Comparison of ENCODE assay signal across 15 cellular contexts in genomic region chr15:59396211-59396610, GRCh38. TPM values are rescaled to one million over a fixed set of nuclear protein-coding genes. Genes with fewer than 3 reads are reported as not detected.
DNase-seq lines count a peak whose midpoint lies in the region; ATAC-seq, FAIRE-seq and TF ChIP-seq lines count a peak whose summit lies in the region.
"Had no signal": no experiment of that assay in that cellular context is flagged by ENCODE, and none has a peak within 500 bp of the region (broad histone marks: within the 10 kb centered on the region; RNA-seq: fewer than 3 reads in every experiment).

No MANE protein-coding gene starts in this region.

- H3K9me3 ChIP-seq in Caco-2 (no peaks in the 10 kb centered on the region), SU-DHL-6 (ENCODE audit: insufficient read depth, low read length) (no peaks in the 10 kb centered on the region)

- H3K9me3 Mint-ChIP-seq in Caco-2 (ENCODE audit: unreplicated experiment), result no peaks in the 10 kb centered on the region
- no peaks in the 10 kb centered on the region for H3K9me3 Mint-ChIP-seq in nephron progenitor cell
- H3K9me3 Mint-ChIP-seq: CD4-positive, alpha-beta T cell; GM23338 had no signal

- no TSS peak for BruUV-seq in Caco-2 (replicated peaks; lab: Mats Ljungman, UMichigan)

- no peak for TF ChIP-seq CTCF in Caco-2 (IDR thresholded peaks at IDR 0.05; ENCODE audit: insufficient read depth in 1 of 2, low read depth in 1 of 2, low read length in 1 of 2, severe bottlenecking in 1 of 2, unreplicated experiment in 1 of 2)
- no peak for TF ChIP-seq CTCF in SU-DHL-6 (IDR thresholded peaks at IDR 0.05; ENCODE audit: insufficient read depth, low read length, poor library complexity, severe bottlenecking)
- TF ChIP-seq CTCF in nephron progenitor cell (IDR thresholded peaks at IDR 0.05), result no peak

- H3K4me2 ChIP-seq in SU-DHL-6 (ENCODE audit: low read depth, low read length, poor library complexity, severe bottlenecking), result peak overlapping the region; percentile 71
- H3K4me2 ChIP-seq: GM23338 had no signal

- H3K36me3 ChIP-seq in Caco-2 (ENCODE audit: control insufficient read depth, insufficient read depth, low read length), result no peaks in the 10 kb centered on the region
- 0 out of 2 replicates have a peak, but pooled peaks cover 4% of the 10 kb centered on the region for H3K36me3 ChIP-seq in SU-DHL-6 (ENCODE audit: low read length)

- ATAC-seq in HG03432 (IDR thresholded peaks at IDR 0.05; ENCODE audit: unreplicated experiment), result no peak
- ATAC-seq: GM23338, HepG2 had no signal

- no peaks in the 10 kb centered on the region for H3K9me2 ChIP-seq in SU-DHL-6 (replicated peaks; ENCODE audit: insufficient read depth, low read length)

- POLR2A ChIA-PET in Caco-2 (lab: Charles Lee), result no interaction called here

- H3K4me3 ChIP-seq in Caco-2 (ENCODE audit: low read depth, low read length) (no peak overlapping the region), SU-DHL-6 (ENCODE audit: insufficient read depth, low read length, poor library complexity, severe bottlenecking) (peak overlapping the region; percentile 4)
- H3K4me3 ChIP-seq: GM23338 had no signal

- H3F3A ChIP-seq in SU-DHL-6 (ENCODE audit: insufficient read depth), result peaks cover 74% of the 10 kb centered on the region

- H3K27me3 ChIP-seq in Caco-2 (replicated peaks; ENCODE audit: control insufficient read depth, insufficient read depth, low read length), result no peaks in the 10 kb centered on the region
- no peaks in the 10 kb centered on the region for H3K27me3 ChIP-seq in SU-DHL-6 (ENCODE audit: low read length)

- H3K36me3 Mint-ChIP-seq in Caco-2 (ENCODE audit: insufficient read depth, unreplicated experiment), result no peaks in the 10 kb centered on the region
- no peaks in the 10 kb centered on the region for H3K36me3 Mint-ChIP-seq in nephron progenitor cell (ENCODE audit: low read depth)

- CTCF ChIA-PET in Caco-2 (lab: Charles Lee), result interaction anchor here (0.6 kb wide), 1 partner anchor 17 kb away, joined by 4 read pairs; no protein-coding TSS in a partner anchor

- peaks cover 33% of the 10 kb centered on the region for H3K79me2 ChIP-seq in SU-DHL-6 (ENCODE audit: insufficient read depth, low read length)

- peak overlapping the region; percentile 57 for H3K9ac ChIP-seq in SU-DHL-6 (ENCODE audit: low read length)

- H2AFZ ChIP-seq in SU-DHL-6 (ENCODE audit: low read depth, low read length, severe bottlenecking), result no peak overlapping the region
- H2AFZ ChIP-seq: GM23338 had no signal

- peak overlapping the region; percentile 17 for H3K4me3 Mint-ChIP-seq in Caco-2 (ENCODE audit: unreplicated experiment)
- H3K4me3 Mint-ChIP-seq in nephron progenitor cell, result no peak overlapping the region
- H3K4me3 Mint-ChIP-seq: B cell; CD4-positive, alpha-beta T cell; GM23338 had no signal

- DNase-seq in Caco-2 (no peak), GM18507 (ENCODE audit: extremely low spot score, insufficient read length, low read depth) (no peak), nephron progenitor cell (no peak), HuH-7 (ENCODE audit: low spot score) (no peak), HT-29 (ENCODE audit: low spot score) (no peak)
- DNase-seq: C1 segment of cervical spinal cord; CD4-positive, alpha-beta T cell; DND-41; GF-D8; H7 had no signal

- H3K4me1 ChIP-seq in Caco-2, result no peaks in the 10 kb centered on the region

- H3K27ac ChIP-seq in SU-DHL-6 (ENCODE audit: low read depth, low read length), result peak overlapping the region; percentile 100

- no peaks in the 10 kb centered on the region for H3K27me3 Mint-ChIP-seq in Caco-2 (ENCODE audit: insufficient read depth, unreplicated experiment)
- peaks cover 6% of the 10 kb centered on the region for H3K27me3 Mint-ChIP-seq in nephron progenitor cell (ENCODE audit: low read depth, poor library complexity)
- H3K27me3 Mint-ChIP-seq: B cell had no signal

- H3K4me1 Mint-ChIP-seq in Caco-2 (ENCODE audit: low read depth, unreplicated experiment) (peaks cover 16% of the 10 kb centered on the region), nephron progenitor cell (peaks cover 45% of the 10 kb centered on the region)

- no peak overlapping the region for H3K27ac Mint-ChIP-seq in Caco-2 (ENCODE audit: unreplicated experiment)
- peak overlapping the region; percentile 74 for H3K27ac Mint-ChIP-seq in nephron progenitor cell
- H3K27ac Mint-ChIP-seq: CD4-positive, alpha-beta T cell; GM23338 had no signal

- no peaks in the 10 kb centered on the region for H4K20me1 ChIP-seq in SU-DHL-6 (ENCODE audit: low read depth, low read length)

- FAIRE-seq in GM18507 (lab: Jason Lieb, UNC), result peak; percentile 21
- FAIRE-seq: HepG2 had no signal

- intact Hi-C loops in Caco-2 (cut with micrococcal nuclease; ENCODE audit: unreplicated experiment), result no loop called here

RNA-seq across cellular contexts. Expression of gene MYO1E, which starts 23.5 kb away (rescaled TPM):
- 182 and 187 TPM in 2 replicates for total RNA-seq in Caco-2 (2022)
- 77.4 and 86.2 TPM in 2 replicates for total RNA-seq in HT-29 (2014; rRNA removed; shearing (Covaris generic))

RNA-seq across cellular contexts. Expression of gene FAM81A, which starts 41.8 kb away (rescaled TPM):
- 2.4 and 6.8 TPM in 2 replicates for total RNA-seq in Caco-2 (2022)
- total RNA-seq in HT-29 (2014; rRNA removed; shearing (Covaris generic)), result 12.3 and 17.9 TPM in 2 replicates
- total RNA-seq: CD4-positive, alpha-beta T cell had no signal
